In the genomic region with DNA sequence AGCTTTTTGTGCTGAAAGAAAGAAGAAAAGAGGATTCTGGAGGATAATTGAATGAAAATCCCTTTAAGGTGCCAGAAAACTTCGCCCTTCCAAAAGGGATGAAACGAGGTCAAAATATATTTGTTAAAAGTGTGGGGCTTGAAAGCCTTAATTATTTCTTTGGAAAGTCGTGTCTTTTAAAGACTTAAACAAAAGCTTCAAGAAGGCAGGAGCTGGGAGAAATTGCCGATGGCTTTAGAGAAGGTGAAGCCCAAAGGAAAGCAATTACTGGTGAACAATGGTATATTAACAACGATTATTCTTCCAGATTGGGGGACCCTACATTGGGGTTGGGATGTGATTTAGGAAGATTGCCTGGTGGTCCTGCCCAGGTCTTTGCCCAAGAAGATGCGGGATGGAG, we compare ENCODE assay signal across 26 cellular contexts.
"Had no signal": no experiment of that assay in that cellular context is flagged by ENCODE, and none has a peak within 500 bp of the region (broad histone marks: within the 10 kb centered on the region; RNA-seq: fewer than 3 reads in every experiment).

No MANE protein-coding gene starts in this region.

- H2AFZ ChIP-seq: parathyroid adenoma had no signal

- H3K4me3 ChIP-seq: esophagus squamous epithelium, heart right ventricle, left lung, psoas muscle, sigmoid colon, thoracic aorta, tibial nerve, upper lobe of left lung had no signal

- H3K9me3 Mint-ChIP-seq: stimulated activated effector memory CD8-positive, alpha-beta T cell treated with anti-CD3 and anti-CD28 coated beads, Interleukin-12 subunit alpha, Interleukin-12 subunit beta, amount 100 ng/mL, for 72 hours had no signal

- H3K4me3 Mint-ChIP-seq: naive thymus-derived CD4-positive, alpha-beta T cell; nephron; stimulated activated effector memory CD8-positive, alpha-beta T cell treated with anti-CD3 and anti-CD28 coated beads, Interleukin-12 subunit alpha, Interleukin-12 subunit beta, amount 100 ng/mL, for 72 hours had no signal

- H3K9ac ChIP-seq: parathyroid adenoma had no signal

- H3K79me2 ChIP-seq: parathyroid adenoma had no signal

- H3K27ac ChIP-seq: esophagus squamous epithelium, heart right ventricle, left lung, parathyroid adenoma, psoas muscle, sigmoid colon, thoracic aorta, tibial nerve, upper lobe of left lung had no signal

- H3K27me3 ChIP-seq: esophagus squamous epithelium, sigmoid colon, tibial nerve, upper lobe of left lung had no signal

- H3K4me1 Mint-ChIP-seq: naive thymus-derived CD4-positive, alpha-beta T cell; nephron; stimulated activated effector memory CD8-positive, alpha-beta T cell treated with anti-CD3 and anti-CD28 coated beads, Interleukin-12 subunit alpha, Interleukin-12 subunit beta, amount 100 ng/mL, for 72 hours had no signal

- DNase-seq: cerebellar nuclear complex; cortex of kidney; effector memory CD4-positive, alpha-beta T cell; erythroblast; esophagus squamous epithelium; foreskin melanocyte; glutamatergic neuron; heart right ventricle; hippocampal formation; left cardiac atrium; left lung; mesendoderm; midbrain; naive thymus-derived CD4-positive, alpha-beta T cell; psoas muscle; right cardiac atrium; stimulated activated CD4-positive, alpha-beta T cell treated with anti-CD3 and anti-CD28 coated beads, Interleukin-2, amount 100 ng/mL, for 24 hours; stimulated activated CD4-positive, alpha-beta T cell treated with anti-CD3 and anti-CD28 coated beads, Interleukin-4, amount 100 ng/mL, for 24 hours; stimulated activated naive CD4-positive, alpha-beta T cell treated with Interleukin-2 at 50 U/mL for 16 hours; upper lobe of left lung had no signal

- H3K36me3 Mint-ChIP-seq: naive thymus-derived CD4-positive, alpha-beta T cell; stimulated activated effector memory CD8-positive, alpha-beta T cell treated with anti-CD3 and anti-CD28 coated beads, Interleukin-12 subunit alpha, Interleukin-12 subunit beta, amount 100 ng/mL, for 72 hours had no signal

- H3K27ac Mint-ChIP-seq: naive thymus-derived CD4-positive, alpha-beta T cell; nephron; stimulated activated effector memory CD8-positive, alpha-beta T cell treated with anti-CD3 and anti-CD28 coated beads, Interleukin-12 subunit alpha, Interleukin-12 subunit beta, amount 100 ng/mL, for 72 hours had no signal

- H3K36me3 ChIP-seq: esophagus squamous epithelium, heart right ventricle, left lung, sigmoid colon, thoracic aorta, tibial nerve, upper lobe of left lung had no signal

- H3K9me3 ChIP-seq: esophagus squamous epithelium, left lung, psoas muscle, sigmoid colon, thoracic aorta, upper lobe of left lung had no signal

- H3K4me1 ChIP-seq: esophagus squamous epithelium, heart right ventricle, left lung, parathyroid adenoma, psoas muscle, sigmoid colon, tibial nerve, upper lobe of left lung had no signal
